ENCODE assay signal across 22 cellular contexts in the genomic region with DNA sequence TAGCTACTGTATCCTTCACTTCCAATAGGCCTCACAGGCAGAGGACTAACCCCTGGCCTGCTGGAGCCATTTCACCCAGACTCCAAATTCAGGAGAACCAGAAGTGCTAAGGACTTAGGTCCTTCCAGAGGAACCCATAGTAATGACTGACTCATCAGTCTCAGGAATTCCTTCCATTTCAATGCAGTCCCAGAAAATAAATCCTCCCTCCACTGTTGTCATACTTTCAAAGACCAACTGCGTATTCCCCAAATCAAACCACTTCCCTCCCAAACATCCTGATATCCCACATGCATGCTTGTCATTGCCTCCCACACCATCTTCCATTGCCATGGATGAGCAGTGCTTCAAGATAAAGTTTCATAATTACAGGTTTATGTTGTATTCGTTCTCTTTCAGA. TPM values are rescaled to one million over a fixed set of nuclear protein-coding genes. Genes with fewer than 3 reads are reported as not detected.
A peak's percentile ranks its signal among the peaks of the same experiment; 100 is the strongest.
DNase-seq lines count a peak whose midpoint lies in the region; ATAC-seq, FAIRE-seq and TF ChIP-seq lines count a peak whose summit lies in the region.
"Had no signal": no experiment of that assay in that cellular context is flagged by ENCODE, and none has a peak within 500 bp of the region (broad histone marks: within the 10 kb centered on the region; RNA-seq: fewer than 3 reads in every experiment).

No MANE protein-coding gene starts in this region.

- POLR2A ChIA-PET in MCF 10A (lab: Yijun Ruan, JAX) = interaction anchor here (0.8 to 0.9 kb wide), 2 partner anchors 13 to 119 kb away, joined by 4 read pairs; no protein-coding TSS in a partner anchor

- no peak overlapping the region for H3K4me3 ChIP-seq in breast epithelium
- H3K4me3 ChIP-seq in bronchial epithelial cell (ENCODE audit: low read depth, low read length) = no peak overlapping the region
- H3K4me3 ChIP-seq in adrenal gland = no peak overlapping the region
- H3K4me3 ChIP-seq: dorsolateral prefrontal cortex, PC-9, right atrium auricular region had no signal

- H3K36me3 ChIP-seq in breast epithelium (no peaks in the 10 kb centered on the region), bronchial epithelial cell (ENCODE audit: control insufficient read depth, insufficient read depth, low read length) (no peaks in the 10 kb centered on the region), adrenal gland (replicated peaks in 1 of 2) (no peaks in the 10 kb centered on the region)
- H3K36me3 ChIP-seq: right atrium auricular region had no signal

- no peak for ATAC-seq in GM19324 (IDR thresholded peaks at IDR 0.05; ENCODE audit: low FRiP score, unreplicated experiment)
- ATAC-seq in HG02973 (IDR thresholded peaks at IDR 0.05; ENCODE audit: unreplicated experiment) = no peak
- ATAC-seq: HepG2; stimulated activated naive CD8-positive, alpha-beta T cell treated with anti-CD3 and anti-CD28 coated beads, Interleukin-15, amount 100 ng/mL, for 72 hours had no signal

- no TSS peak for BruUV-seq in MCF 10A (replicated peaks; lab: Mats Ljungman, UMichigan)

- H3K9me3 Mint-ChIP-seq in MCF 10A (ENCODE audit: unreplicated experiment) = no peaks in the 10 kb centered on the region

- DNase-seq in MCF 10A (ENCODE audit: unreplicated experiment) (peak; percentile 20), breast epithelium (ENCODE audit: low spot score in 2 of 2) (no peak), bronchial epithelial cell (ENCODE audit: low read depth) (peak; percentile 74), kidney tubule cell (ENCODE audit: low spot score) (peak; percentile 54), adrenal gland (no peak), NOMO-1 (lab: John Stamatoyannopoulos, UW; ENCODE audit: unreplicated experiment in 2 of 2) (no peak)
- DNase-seq: activated CD4-positive, CD25-positive, alpha-beta regulatory T cell treated with anti-CD3 and anti-CD28 coated beads, Interleukin-2, amount 50 U/mL, for 72 hours; activated naive CD8-positive, alpha-beta T cell treated with anti-CD3 and anti-CD28 coated beads, Interleukin-2, amount 10 ng/mL, durations not matched to agents 7 days and 5 days; activated T-cell treated with anti-CD3 and anti-CD28 coated beads for 4 hours; Caco-2; dorsolateral prefrontal cortex; islet precursor cell; naive B cell; NCI-H1092 treated with DMSO at 0.1 percent for 48 hours; NCI-H345; PC-9; stimulated activated naive CD8-positive, alpha-beta T cell treated with anti-CD3 and anti-CD28 coated beads, Interleukin-15, amount 100 ng/mL, for 72 hours had no signal

- TF ChIP-seq CTCF in MCF 10A (IDR thresholded peaks at IDR 0.05; ENCODE audit: unreplicated experiment) = no peak
- no peak for TF ChIP-seq CTCF in breast epithelium (IDR thresholded peaks at IDR 0.05)
- TF ChIP-seq CTCF in bronchial epithelial cell (IDR thresholded peaks at IDR 0.05; ENCODE audit: insufficient read depth, low read length, severe bottlenecking) = no peak
- no peak for TF ChIP-seq CTCF in adrenal gland (IDR thresholded peaks at IDR 0.05)

- H3K36me3 Mint-ChIP-seq in MCF 10A (ENCODE audit: insufficient read depth, unreplicated experiment) = no peaks in the 10 kb centered on the region
- H3K36me3 Mint-ChIP-seq: naive B cell had no signal

- H3K9me3 ChIP-seq in breast epithelium = no peaks in the 10 kb centered on the region
- no peaks in the 10 kb centered on the region for H3K9me3 ChIP-seq in adrenal gland (replicated peaks in 1 of 3)
- H3K9me3 ChIP-seq: Caco-2, right atrium auricular region had no signal

- no peak overlapping the region for H3K27ac ChIP-seq in breast epithelium
- H3K27ac ChIP-seq in adrenal gland = no peak overlapping the region
- H3K27ac ChIP-seq: 22Rv1, dorsolateral prefrontal cortex, PC-9, right atrium auricular region had no signal

- TF ChIP-seq POLR2A in breast epithelium (IDR thresholded peaks at IDR 0.05) (no peak), adrenal gland (IDR thresholded peaks at IDR 0.05) (no peak)

- no peak for FAIRE-seq in bronchial epithelial cell (lab: Jason Lieb, UNC)
- FAIRE-seq: HepG2 had no signal

- CTCF ChIA-PET in MCF 10A (lab: Yijun Ruan, JAX) = no interaction called here

- peaks cover 17% of the 10 kb centered on the region for H3K4me1 Mint-ChIP-seq in MCF 10A (ENCODE audit: insufficient read depth, unreplicated experiment)

- intact Hi-C loops in MCF 10A (cut with micrococcal nuclease) (no loop called here), breast epithelium (cut with DNase I; ENCODE audit: low total_unique reads) (no loop called here), adrenal gland (cut with DNase I) (no loop called here)

- H3K4me1 ChIP-seq in breast epithelium (no peaks in the 10 kb centered on the region), adrenal gland (replicated peaks in 1 of 2) (no peaks in the 10 kb centered on the region)
- H3K4me1 ChIP-seq: Caco-2, right atrium auricular region had no signal

- no peaks in the 10 kb centered on the region for H3K27me3 Mint-ChIP-seq in MCF 10A (ENCODE audit: insufficient read depth, unreplicated experiment)
- H3K27me3 Mint-ChIP-seq: activated naive CD8-positive, alpha-beta T cell treated with anti-CD3 and anti-CD28 coated beads, Interleukin-2, amount 10 ng/mL, durations not matched to agents 7 days and 5 days; stimulated activated naive CD8-positive, alpha-beta T cell treated with anti-CD3 and anti-CD28 coated beads, Interleukin-15, amount 100 ng/mL, for 72 hours had no signal

- 91 to 95% (median 91%) methylated on average over 2 of the region's 2 CpGs for WGBS in adrenal gland, 4 donors

- no peak overlapping the region for H3K4me3 Mint-ChIP-seq in MCF 10A (ENCODE audit: unreplicated experiment)
- H3K4me3 Mint-ChIP-seq: activated naive CD8-positive, alpha-beta T cell treated with anti-CD3 and anti-CD28 coated beads, Interleukin-2, amount 10 ng/mL, durations not matched to agents 7 days and 5 days; stimulated activated naive CD8-positive, alpha-beta T cell treated with anti-CD3 and anti-CD28 coated beads, Interleukin-15, amount 100 ng/mL, for 72 hours had no signal

- no peaks in the 10 kb centered on the region for H3K27me3 ChIP-seq in breast epithelium
- no peaks in the 10 kb centered on the region for H3K27me3 ChIP-seq in bronchial epithelial cell (ENCODE audit: control insufficient read depth, insufficient read depth, low read length)
- H3K27me3 ChIP-seq in adrenal gland = no peaks in the 10 kb centered on the region
- H3K27me3 ChIP-seq: right atrium auricular region had no signal

- H3K27ac Mint-ChIP-seq in MCF 10A (ENCODE audit: low read depth, unreplicated experiment) = no peak overlapping the region
- H3K27ac Mint-ChIP-seq: activated naive CD8-positive, alpha-beta T cell treated with anti-CD3 and anti-CD28 coated beads, Interleukin-2, amount 10 ng/mL, durations not matched to agents 7 days and 5 days; stimulated activated naive CD8-positive, alpha-beta T cell treated with anti-CD3 and anti-CD28 coated beads, Interleukin-15, amount 100 ng/mL, for 72 hours had no signal

RNA-seq across cellular contexts. Expression of a gene that starts 31.8 kb away (rescaled TPM):
- total RNA-seq in MCF 10A (2022) (112 and 121 TPM in 2 replicates), breast epithelium (10 to 100 TPM; 10.1 to 26.5 (median 11.4) TPM), bronchial epithelial cell (31.4 and 71.1 TPM in 2 replicates), adrenal gland (10 to 100 TPM in 5 of 8 donors, 1 to 10 TPM in 3; 3.6 to 13.2 (median 10.9) TPM)
- 10 to 100 TPM in 1 of 3 donors, 1 to 10 TPM in 2; 2.9 to 14.2 (median 3.2) TPM for polyA plus RNA-seq in adrenal gland

Comparison
In these comparisons a context has a peak if more than half of its experiments do, and no peak if none do; other contexts are left out.
1. DNase-seq: peak in MCF 10A (single experiment), bronchial epithelial cell (single experiment) and kidney tubule cell (single experiment); none in breast epithelium (0 of 2), adrenal gland (0 of 7) and NOMO-1 (0 of 2).